Comparison of ENCODE assay signal across 1 cellular context in the genomic region with DNA sequence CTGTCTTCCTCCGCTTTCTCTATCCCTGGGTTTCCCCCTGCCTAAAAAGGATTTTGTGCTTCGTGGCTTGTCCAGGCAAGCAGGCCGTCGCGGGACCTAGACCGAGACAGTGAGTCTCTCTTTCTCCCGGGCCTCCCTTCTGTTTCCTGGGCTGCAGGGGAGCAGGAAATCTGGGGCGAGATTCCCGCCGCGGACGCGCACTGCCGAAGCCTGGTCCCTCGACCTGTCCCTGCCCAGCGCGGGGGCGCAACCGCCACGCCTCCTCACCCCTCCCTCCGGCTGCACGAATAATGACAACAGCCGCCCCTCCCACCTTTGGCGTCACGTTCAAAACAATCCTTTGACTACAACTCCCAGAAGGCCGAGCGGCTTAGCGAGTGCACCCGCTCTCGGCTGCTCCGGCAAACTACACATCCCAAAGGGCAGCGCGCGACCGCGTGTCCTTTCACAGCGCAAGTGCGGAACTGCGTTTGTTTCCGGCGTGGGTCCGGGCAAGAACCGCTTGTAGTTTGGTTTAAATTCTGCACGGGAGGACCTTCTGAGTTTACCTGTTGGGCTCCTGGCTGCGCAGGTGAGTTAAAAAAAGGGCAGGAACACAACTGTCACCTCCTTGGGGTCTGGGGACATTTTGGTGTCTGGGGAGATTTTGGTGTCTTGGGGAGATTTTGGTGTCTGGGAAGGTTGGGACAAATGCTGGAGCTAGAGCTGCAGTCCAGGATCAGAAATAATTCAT.
TF ChIP-seq lines count a peak whose summit lies in the region.

A gene (plus strand): TSS at position 473 of the 733 bp plus-strand sequence. CDS start 1,715 bp downstream, outside the sequence.

TF ChIP-seq in K562, 482 proteins besides CTCF, POLR2A, EP300 and RAD21 (continued from another document and continues in another):
- TF ChIP-seq, protein P1, sequence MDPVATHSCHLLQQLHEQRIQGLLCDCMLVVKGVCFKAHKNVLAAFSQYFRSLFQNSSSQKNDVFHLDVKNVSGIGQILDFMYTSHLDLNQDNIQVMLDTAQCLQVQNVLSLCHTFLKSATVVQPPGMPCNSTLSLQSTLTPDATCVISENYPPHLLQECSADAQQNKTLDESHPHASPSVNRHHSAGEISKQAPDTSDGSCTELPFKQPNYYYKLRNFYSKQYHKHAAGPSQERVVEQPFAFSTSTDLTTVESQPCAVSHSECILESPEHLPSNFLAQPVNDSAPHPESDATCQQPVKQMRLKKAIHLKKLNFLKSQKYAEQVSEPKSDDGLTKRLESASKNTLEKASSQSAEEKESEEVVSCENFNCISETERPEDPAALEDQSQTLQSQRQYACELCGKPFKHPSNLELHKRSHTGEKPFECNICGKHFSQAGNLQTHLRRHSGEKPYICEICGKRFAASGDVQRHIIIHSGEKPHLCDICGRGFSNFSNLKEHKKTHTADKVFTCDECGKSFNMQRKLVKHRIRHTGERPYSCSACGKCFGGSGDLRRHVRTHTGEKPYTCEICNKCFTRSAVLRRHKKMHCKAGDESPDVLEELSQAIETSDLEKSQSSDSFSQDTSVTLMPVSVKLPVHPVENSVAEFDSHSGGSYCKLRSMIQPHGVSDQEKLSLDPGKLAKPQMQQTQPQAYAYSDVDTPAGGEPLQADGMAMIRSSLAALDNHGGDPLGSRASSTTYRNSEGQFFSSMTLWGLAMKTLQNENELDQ (CRISPR knock-in tag; IDR thresholded peaks at IDR 0.05; ENCODE audit: borderline replicate concordance): no peak
- TF ChIP-seq ZNF3 (CRISPR knock-in tag; IDR thresholded peaks at IDR 0.05) (no peak), FOXJ3 (CRISPR knock-in tag; IDR thresholded peaks at IDR 0.05) (no peak), XRCC4 (IDR thresholded peaks at IDR 0.05; ENCODE audit: extremely low read depth, insufficient read depth, insufficient read length) (no peak), MXI1 (IDR thresholded peaks at IDR 0.05; ENCODE audit: low read depth, low read length) (peak; percentile 94), KLF10 (CRISPR knock-in tag; IDR thresholded peaks at IDR 0.05) (no peak), ERF (CRISPR knock-in tag; IDR thresholded peaks at IDR 0.05) (no peak), MCM7 (IDR thresholded peaks at IDR 0.05) (no peak), ZNF699 (CRISPR knock-in tag; IDR thresholded peaks at IDR 0.05; ENCODE audit: insufficient replicate concordance) (no peak), CXXC5 (CRISPR knock-in tag; IDR thresholded peaks at IDR 0.05) (peak; percentile 84), MTF1 (CRISPR knock-in tag; IDR thresholded peaks at IDR 0.05; ENCODE audit: borderline replicate concordance) (no peak), ZNF384 (IDR thresholded peaks at IDR 0.05; ENCODE audit: low read depth, low read length) (peak; percentile 39; the same call in 1 of the 2 replicates), ZNF436 (CRISPR knock-in tag; IDR thresholded peaks at IDR 0.05) (no peak), ZNF431 (CRISPR knock-in tag; IDR thresholded peaks at IDR 0.05) (no peak), RUNX1 (IDR thresholded peaks at IDR 0.05; ENCODE audit: low read depth) (no peak), BHLHE40 (IDR thresholded peaks at IDR 0.05; ENCODE audit: low read length) (peak; percentile 91), NR3C1 (CRISPR knock-in tag; IDR thresholded peaks at IDR 0.05) (no peak), C11orf30 (IDR thresholded peaks at IDR 0.05; ENCODE audit: low read depth) (peak; percentile 75), EP400 (IDR thresholded peaks at IDR 0.05) (peak; percentile 84), MYBL2 (IDR thresholded peaks at IDR 0.05; ENCODE audit: low read depth) (no peak), MYBL2 (CRISPR knock-in tag; IDR thresholded peaks at IDR 0.05; ENCODE audit: borderline replicate concordance) (no peak), HCFC1 (IDR thresholded peaks at IDR 0.05; ENCODE audit: low read depth, low read length) (peak; percentile 99), CAMTA2 (CRISPR knock-in tag; conservative IDR thresholded peaks at IDR 0.05) (no peak), RFX1 (IDR thresholded peaks at IDR 0.05) (no peak), SP1 (CRISPR knock-in tag; IDR thresholded peaks at IDR 0.05) (peak; percentile 95), CBX3 (IDR thresholded peaks at IDR 0.05; ENCODE audit: borderline replicate concordance in 1 of 2, low read length in 2 of 2) (peak in 1 of 2 experiments; percentile 64; a peak in 1 of 3 replicates), ZEB2 (IDR thresholded peaks at IDR 0.05) (no peak), FOXK2 (conservative IDR thresholded peaks at IDR 0.05 in 1 of 2, IDR thresholded peaks at IDR 0.05 in 1 of 2; ENCODE audit: low read depth in 2 of 2) (peak; percentile 99), DDX20 (tag; IDR thresholded peaks at IDR 0.05; ENCODE audit: low read depth) (no peak), CTBP1 (IDR thresholded peaks at IDR 0.05; ENCODE audit: borderline replicate concordance) (peak; percentile 50; the same call in 1 of the 2 replicates), GATA2 (CRISPR knock-in tag; IDR thresholded peaks at IDR 0.05) (no peak), ZNF77 (CRISPR knock-in tag; IDR thresholded peaks at IDR 0.05) (no peak), ZNF766 (CRISPR knock-in tag; conservative IDR thresholded peaks at IDR 0.05) (peak; percentile 65; the same call in 1 of the 2 replicates), ZZZ3 (IDR thresholded peaks at IDR 0.05) (no peak), ZNF274 (IDR thresholded peaks at IDR 0.05; ENCODE audit: borderline replicate concordance, low read depth, low read length) (no peak), ZFX (CRISPR knock-in tag; IDR thresholded peaks at IDR 0.05) (peak; percentile 79), NEUROD1 (IDR thresholded peaks at IDR 0.05; ENCODE audit: borderline replicate concordance, low read depth, low read length, partially characterized antibody) (peak; percentile 62), ZBTB8A (IDR thresholded peaks at IDR 0.05; ENCODE audit: partially characterized antibody) (no peak), HNRNPK (IDR thresholded peaks at IDR 0.05; ENCODE audit: low read depth, low read length, poor library complexity, severe bottlenecking) (no peak), MBD2 (IDR thresholded peaks at IDR 0.05; ENCODE audit: borderline replicate concordance, low read depth) (peak; percentile 90), CC2D1A (IDR thresholded peaks at IDR 0.05) (no peak), POLR2B (IDR thresholded peaks at IDR 0.05; ENCODE audit: low read depth, partially characterized antibody) (peak; percentile 31), SIN3B (IDR thresholded peaks at IDR 0.05; ENCODE audit: low read depth) (peak; percentile 47; the same call in 1 of the 2 replicates), KAT7 (CRISPR knock-in tag; IDR thresholded peaks at IDR 0.05; ENCODE audit: borderline replicate concordance) (peak; percentile 58; the same call in 1 of the 2 replicates), LCOR (CRISPR knock-in tag; IDR thresholded peaks at IDR 0.05) (0 out of 2 replicates have a peak, but pooled peaks have one; percentile 51), TRIM28 (IDR thresholded peaks at IDR 0.05) (no peak), ZBED1 (IDR thresholded peaks at IDR 0.05) (no peak; the same call in 1 of the 2 replicates), GATAD2B (IDR thresholded peaks at IDR 0.05; ENCODE audit: borderline replicate concordance) (no peak), NCOA6 (IDR thresholded peaks at IDR 0.05) (no peak), PTTG1 (tag; IDR thresholded peaks at IDR 0.05; ENCODE audit: low read depth) (no peak), ZNF124 (CRISPR knock-in tag; IDR thresholded peaks at IDR 0.05) (no peak), ZNF764 (CRISPR knock-in tag; IDR thresholded peaks at IDR 0.05; ENCODE audit: low read depth) (no peak), ATF1 (CRISPR knock-in tag; IDR thresholded peaks at IDR 0.05) (peak; percentile 39; the same call in 1 of the 2 replicates), ATF1 (tag; IDR thresholded peaks at IDR 0.05) (peak; percentile 96), KDM5B (IDR thresholded peaks at IDR 0.05; ENCODE audit: insufficient replicate concordance, low read depth, low read length) (peak; percentile 87), TBL1XR1 (IDR thresholded peaks at IDR 0.05; ENCODE audit: low read length in 2 of 2) (no peak; a peak in 1 of 4 replicates), FUS (optimal IDR thresholded peaks at IDR 0.05; ENCODE audit: low read depth, low read length) (no peak), RBM15 (IDR thresholded peaks at IDR 0.05; ENCODE audit: insufficient read depth, low read length) (no peak), HLTF (IDR thresholded peaks at IDR 0.05) (no peak), HSF4 (CRISPR knock-in tag; IDR thresholded peaks at IDR 0.05; ENCODE audit: borderline replicate concordance) (no peak)
- TF ChIP-seq, protein P2, sequence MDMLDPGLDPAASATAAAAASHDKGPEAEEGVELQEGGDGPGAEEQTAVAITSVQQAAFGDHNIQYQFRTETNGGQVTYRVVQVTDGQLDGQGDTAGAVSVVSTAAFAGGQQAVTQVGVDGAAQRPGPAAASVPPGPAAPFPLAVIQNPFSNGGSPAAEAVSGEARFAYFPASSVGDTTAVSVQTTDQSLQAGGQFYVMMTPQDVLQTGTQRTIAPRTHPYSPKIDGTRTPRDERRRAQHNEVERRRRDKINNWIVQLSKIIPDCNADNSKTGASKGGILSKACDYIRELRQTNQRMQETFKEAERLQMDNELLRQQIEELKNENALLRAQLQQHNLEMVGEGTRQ (CRISPR knock-in tag; IDR thresholded peaks at IDR 0.05): peak; percentile 76
- TF ChIP-seq, protein P3, sequence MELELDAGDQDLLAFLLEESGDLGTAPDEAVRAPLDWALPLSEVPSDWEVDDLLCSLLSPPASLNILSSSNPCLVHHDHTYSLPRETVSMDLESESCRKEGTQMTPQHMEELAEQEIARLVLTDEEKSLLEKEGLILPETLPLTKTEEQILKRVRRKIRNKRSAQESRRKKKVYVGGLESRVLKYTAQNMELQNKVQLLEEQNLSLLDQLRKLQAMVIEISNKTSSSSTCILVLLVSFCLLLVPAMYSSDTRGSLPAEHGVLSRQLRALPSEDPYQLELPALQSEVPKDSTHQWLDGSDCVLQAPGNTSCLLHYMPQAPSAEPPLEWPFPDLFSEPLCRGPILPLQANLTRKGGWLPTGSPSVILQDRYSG (tag; conservative IDR thresholded peaks at IDR 0.05; ENCODE audit: low read depth): no peak
- TF ChIP-seq, protein P4, sequence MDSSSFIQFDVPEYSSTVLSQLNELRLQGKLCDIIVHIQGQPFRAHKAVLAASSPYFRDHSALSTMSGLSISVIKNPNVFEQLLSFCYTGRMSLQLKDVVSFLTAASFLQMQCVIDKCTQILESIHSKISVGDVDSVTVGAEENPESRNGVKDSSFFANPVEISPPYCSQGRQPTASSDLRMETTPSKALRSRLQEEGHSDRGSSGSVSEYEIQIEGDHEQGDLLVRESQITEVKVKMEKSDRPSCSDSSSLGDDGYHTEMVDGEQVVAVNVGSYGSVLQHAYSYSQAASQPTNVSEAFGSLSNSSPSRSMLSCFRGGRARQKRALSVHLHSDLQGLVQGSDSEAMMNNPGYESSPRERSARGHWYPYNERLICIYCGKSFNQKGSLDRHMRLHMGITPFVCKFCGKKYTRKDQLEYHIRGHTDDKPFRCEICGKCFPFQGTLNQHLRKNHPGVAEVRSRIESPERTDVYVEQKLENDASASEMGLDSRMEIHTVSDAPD (CRISPR knock-in tag; IDR thresholded peaks at IDR 0.05): no peak
- TF ChIP-seq, protein P5, sequence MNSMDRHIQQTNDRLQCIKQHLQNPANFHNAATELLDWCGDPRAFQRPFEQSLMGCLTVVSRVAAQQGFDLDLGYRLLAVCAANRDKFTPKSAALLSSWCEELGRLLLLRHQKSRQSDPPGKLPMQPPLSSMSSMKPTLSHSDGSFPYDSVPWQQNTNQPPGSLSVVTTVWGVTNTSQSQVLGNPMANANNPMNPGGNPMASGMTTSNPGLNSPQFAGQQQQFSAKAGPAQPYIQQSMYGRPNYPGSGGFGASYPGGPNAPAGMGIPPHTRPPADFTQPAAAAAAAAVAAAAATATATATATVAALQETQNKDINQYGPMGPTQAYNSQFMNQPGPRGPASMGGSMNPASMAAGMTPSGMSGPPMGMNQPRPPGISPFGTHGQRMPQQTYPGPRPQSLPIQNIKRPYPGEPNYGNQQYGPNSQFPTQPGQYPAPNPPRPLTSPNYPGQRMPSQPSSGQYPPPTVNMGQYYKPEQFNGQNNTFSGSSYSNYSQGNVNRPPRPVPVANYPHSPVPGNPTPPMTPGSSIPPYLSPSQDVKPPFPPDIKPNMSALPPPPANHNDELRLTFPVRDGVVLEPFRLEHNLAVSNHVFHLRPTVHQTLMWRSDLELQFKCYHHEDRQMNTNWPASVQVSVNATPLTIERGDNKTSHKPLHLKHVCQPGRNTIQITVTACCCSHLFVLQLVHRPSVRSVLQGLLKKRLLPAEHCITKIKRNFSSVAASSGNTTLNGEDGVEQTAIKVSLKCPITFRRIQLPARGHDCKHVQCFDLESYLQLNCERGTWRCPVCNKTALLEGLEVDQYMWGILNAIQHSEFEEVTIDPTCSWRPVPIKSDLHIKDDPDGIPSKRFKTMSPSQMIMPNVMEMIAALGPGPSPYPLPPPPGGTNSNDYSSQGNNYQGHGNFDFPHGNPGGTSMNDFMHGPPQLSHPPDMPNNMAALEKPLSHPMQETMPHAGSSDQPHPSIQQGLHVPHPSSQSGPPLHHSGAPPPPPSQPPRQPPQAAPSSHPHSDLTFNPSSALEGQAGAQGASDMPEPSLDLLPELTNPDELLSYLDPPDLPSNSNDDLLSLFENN (IDR thresholded peaks at IDR 0.05; ENCODE audit: low read depth in 2 of 2, low read length in 2 of 2): no peak; a peak in 1 of 4 replicates
- TF ChIP-seq, protein P6, sequence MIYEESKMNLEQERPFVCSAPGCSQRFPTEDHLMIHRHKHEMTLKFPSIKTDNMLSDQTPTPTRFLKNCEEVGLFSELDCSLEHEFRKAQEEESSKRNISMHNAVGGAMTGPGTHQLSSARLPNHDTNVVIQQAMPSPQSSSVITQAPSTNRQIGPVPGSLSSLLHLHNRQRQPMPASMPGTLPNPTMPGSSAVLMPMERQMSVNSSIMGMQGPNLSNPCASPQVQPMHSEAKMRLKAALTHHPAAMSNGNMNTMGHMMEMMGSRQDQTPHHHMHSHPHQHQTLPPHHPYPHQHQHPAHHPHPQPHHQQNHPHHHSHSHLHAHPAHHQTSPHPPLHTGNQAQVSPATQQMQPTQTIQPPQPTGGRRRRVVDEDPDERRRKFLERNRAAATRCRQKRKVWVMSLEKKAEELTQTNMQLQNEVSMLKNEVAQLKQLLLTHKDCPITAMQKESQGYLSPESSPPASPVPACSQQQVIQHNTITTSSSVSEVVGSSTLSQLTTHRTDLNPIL (CRISPR knock-in tag; IDR thresholded peaks at IDR 0.05): no peak
- TF ChIP-seq, protein P7, sequence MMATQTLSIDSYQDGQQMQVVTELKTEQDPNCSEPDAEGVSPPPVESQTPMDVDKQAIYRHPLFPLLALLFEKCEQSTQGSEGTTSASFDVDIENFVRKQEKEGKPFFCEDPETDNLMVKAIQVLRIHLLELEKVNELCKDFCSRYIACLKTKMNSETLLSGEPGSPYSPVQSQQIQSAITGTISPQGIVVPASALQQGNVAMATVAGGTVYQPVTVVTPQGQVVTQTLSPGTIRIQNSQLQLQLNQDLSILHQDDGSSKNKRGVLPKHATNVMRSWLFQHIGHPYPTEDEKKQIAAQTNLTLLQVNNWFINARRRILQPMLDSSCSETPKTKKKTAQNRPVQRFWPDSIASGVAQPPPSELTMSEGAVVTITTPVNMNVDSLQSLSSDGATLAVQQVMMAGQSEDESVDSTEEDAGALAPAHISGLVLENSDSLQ (IDR thresholded peaks at IDR 0.05): peak; percentile 31; the same call in 1 of the 2 replicates
- TF ChIP-seq, protein P8, sequence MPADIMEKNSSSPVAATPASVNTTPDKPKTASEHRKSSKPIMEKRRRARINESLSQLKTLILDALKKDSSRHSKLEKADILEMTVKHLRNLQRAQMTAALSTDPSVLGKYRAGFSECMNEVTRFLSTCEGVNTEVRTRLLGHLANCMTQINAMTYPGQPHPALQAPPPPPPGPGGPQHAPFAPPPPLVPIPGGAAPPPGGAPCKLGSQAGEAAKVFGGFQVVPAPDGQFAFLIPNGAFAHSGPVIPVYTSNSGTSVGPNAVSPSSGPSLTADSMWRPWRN (IDR thresholded peaks at IDR 0.05; ENCODE audit: low read depth): no peak
